ENCODE assay signal across 21 cellular contexts in genomic region chr17:79655672-79656290, GRCh38. TPM values are rescaled to one million over a fixed set of nuclear protein-coding genes. Genes with fewer than 3 reads are reported as not detected.
DNase-seq lines count a peak whose midpoint lies in the region; TF ChIP-seq lines count a peak whose summit lies in the region.
"Had no signal": no experiment of that assay in that cellular context is flagged by ENCODE, and none has a peak within 500 bp of the region (broad histone marks: within the 10 kb centered on the region; RNA-seq: fewer than 3 reads in every experiment).

No MANE protein-coding gene starts in this region.

- peaks cover 39% of the 10 kb centered on the region for H3K4me1 ChIP-seq in rectal smooth muscle tissue (ENCODE audit: control insufficient read depth, insufficient read depth, low read length)

- H3K4me3 Mint-ChIP-seq in activated T-helper 2 cell treated with anti-CD3 and anti-CD28 coated beads, Interferon-gamma antibody, Interleukin-2, Interleukin-4, amounts not matched to agents 10 μg/mL and 5 μg/mL and 100 μg/mL, durations not matched to agents 14 hours and 24 hours and 36 hours (ENCODE audit: low read depth) = no peak overlapping the region

- H3K36me3 Mint-ChIP-seq in activated T-helper 2 cell treated with anti-CD3 and anti-CD28 coated beads, Interferon-gamma antibody, Interleukin-2, Interleukin-4, amounts not matched to agents 10 μg/mL and 5 μg/mL and 100 μg/mL, durations not matched to agents 14 hours and 24 hours and 36 hours (ENCODE audit: low read depth) = no peaks in the 10 kb centered on the region

- TF ChIP-seq CTCF in GM10248 (IDR thresholded peaks at IDR 0.05; ENCODE audit: control extremely low read depth, extremely low read depth, low read depth, missing control alignments) = no peak

- no peaks in the 10 kb centered on the region for H3K9me3 Mint-ChIP-seq in activated T-helper 2 cell treated with anti-CD3 and anti-CD28 coated beads, Interferon-gamma antibody, Interleukin-2, Interleukin-4, amounts not matched to agents 10 μg/mL and 5 μg/mL and 100 μg/mL, durations not matched to agents 14 hours and 24 hours and 36 hours

- H3K27ac ChIP-seq in rectal smooth muscle tissue (ENCODE audit: low read depth, low read length) = peak overlapping the region; percentile 10
- H3K27ac ChIP-seq: C4-2B, KMS-11 had no signal

- H3K4me1 Mint-ChIP-seq in activated T-helper 2 cell treated with anti-CD3 and anti-CD28 coated beads, Interferon-gamma antibody, Interleukin-2, Interleukin-4, amounts not matched to agents 10 μg/mL and 5 μg/mL and 100 μg/mL, durations not matched to agents 14 hours and 24 hours and 36 hours (ENCODE audit: low read depth) = no peaks in the 10 kb centered on the region

- no peak overlapping the region for H3K27ac Mint-ChIP-seq in activated T-helper 2 cell treated with anti-CD3 and anti-CD28 coated beads, Interferon-gamma antibody, Interleukin-2, Interleukin-4, amounts not matched to agents 10 μg/mL and 5 μg/mL and 100 μg/mL, durations not matched to agents 14 hours and 24 hours and 36 hours

- H3K27me3 Mint-ChIP-seq in activated T-helper 2 cell treated with anti-CD3 and anti-CD28 coated beads, Interferon-gamma antibody, Interleukin-2, Interleukin-4, amounts not matched to agents 10 μg/mL and 5 μg/mL and 100 μg/mL, durations not matched to agents 14 hours and 24 hours and 36 hours (ENCODE audit: low read depth) = peaks cover 17% of the 10 kb centered on the region

- intact Hi-C loops in activated T-helper 2 cell treated with anti-CD3 and anti-CD28 coated beads, Interferon-gamma antibody, Interleukin-2, Interleukin-4, amounts not matched to agents 10 μg/mL and 5 μg/mL and 100 μg/mL, durations not matched to agents 14 hours and 24 hours and 36 hours (cut with micrococcal nuclease) = no loop called here

- POLR2A ChIA-PET in GM10248 (lab: Yijun Ruan, JAX) = no interaction called here

- H3K9ac ChIP-seq in rectal smooth muscle tissue (ENCODE audit: low read length) = no peak overlapping the region
- H3K9ac ChIP-seq: KMS-11 had no signal

- CTCF ChIA-PET in GM10248 (lab: Yijun Ruan, JAX) = no interaction called here

- H3K27me3 ChIP-seq in rectal smooth muscle tissue (ENCODE audit: control insufficient read depth, insufficient read depth, low read length) = no peaks in the 10 kb centered on the region

- no peaks in the 10 kb centered on the region for H3K36me3 ChIP-seq in rectal smooth muscle tissue (ENCODE audit: control insufficient read depth, insufficient read depth, low read length)

- H3K4me3 ChIP-seq in rectal smooth muscle tissue (ENCODE audit: low read length) = no peak overlapping the region

- DNase-seq in GM10248 (ENCODE audit: extremely low spot score) = peak; percentile 20
- peak; percentile 1 for DNase-seq in activated T-helper 2 cell treated with anti-CD3 and anti-CD28 coated beads, Interferon-gamma antibody, Interleukin-2, Interleukin-4, amounts not matched to agents 10 μg/mL and 5 μg/mL and 100 μg/mL, durations not matched to agents 14 hours and 24 hours and 36 hours (ENCODE audit: low spot score)
- peak; percentile 50 for DNase-seq in islet precursor cell
- no peak for DNase-seq in activated CD4-positive, alpha-beta T cell treated with anti-CD3 and anti-CD28 coated beads, Interleukin-2, amount 50 U/mL, for 4 hours
- DNase-seq in NCI-H1417 treated with DMSO at 0.1 percent for 48 hours (lab: John Stamatoyannopoulos, UW) = no peak
- no peak for DNase-seq in OCI-M2 (lab: John Stamatoyannopoulos, UW; ENCODE audit: unreplicated experiment)
- DNase-seq in CD1c-positive myeloid dendritic cell (ENCODE audit: extremely low spot score) = no peak
- DNase-seq: H7, NCI-H1092, NCI-H1694 treated with DMSO at 0.1 percent for 48 hours, NCI-H2107, NCI-H226, NCI-H524 treated with DMSO at 0.1 percent for 48 hours had no signal

RNA-seq across cellular contexts. Expression of gene RBFOX3, which starts 44.9 kb away (rescaled TPM):
- 0.07 TPM in 1 of 2 replicates, not detected in the other for total RNA-seq in activated T-helper 2 cell treated with anti-CD3 and anti-CD28 coated beads, Interferon-gamma antibody, Interleukin-2, Interleukin-4, amounts not matched to agents 10 μg/mL and 5 μg/mL and 100 μg/mL, durations not matched to agents 14 hours and 24 hours and 36 hours
- total RNA-seq: A673, Daoy, HepG2, MCF 10A, Right ventricle myocardium inferior had no signal

Comparison
In these comparisons a context has a peak if more than half of its experiments do, and no peak if none do; other contexts are left out.
1. DNase-seq: peak in GM10248 (single experiment), activated T-helper 2 cell treated with anti-CD3 and anti-CD28 coated beads, Interferon-gamma antibody, Interleukin-2, Interleukin-4, amounts not matched to agents 10 μg/mL and 5 μg/mL and 100 μg/mL, durations not matched to agents 14 hours and 24 hours and 36 hours (single experiment) and islet precursor cell (single experiment); none in activated CD4-positive, alpha-beta T cell treated with anti-CD3 and anti-CD28 coated beads, Interleukin-2, amount 50 U/mL, for 4 hours (0 of 2), NCI-H1417 treated with DMSO at 0.1 percent for 48 hours (single experiment), OCI-M2 (single experiment) and CD1c-positive myeloid dendritic cell (single experiment).